1 cellular context compared by ENCODE assay signal in genomic region chr20:13012886-13013285, GRCh38.
TF ChIP-seq lines count a peak whose summit lies in the region.

No MANE protein-coding gene starts in this region.

TF ChIP-seq in HepG2, 621 proteins besides CTCF, POLR2A, EP300 and RAD21 (continued from another document):
- TF ChIP-seq USF2 (IDR thresholded peaks at IDR 0.05; ENCODE audit: low read depth, low read length) (no peak), USF2 (CRISPR knock-in tag; IDR thresholded peaks at IDR 0.05; ENCODE audit: borderline replicate concordance) (peak; percentile 12; the same call in 1 of the 2 replicates), RBFOX2 (IDR thresholded peaks at IDR 0.05; ENCODE audit: low read depth, low read length) (peak; percentile 58), ZMYM4 (CRISPR knock-in tag; IDR thresholded peaks at IDR 0.05) (0 out of 2 replicates have a peak, but pooled peaks have one; percentile 21)
